In genomic region chr5:150780180-150780692, GRCh38 we compare ENCODE assay signal across 8 cellular contexts. TPM values are rescaled to one million over a fixed set of nuclear protein-coding genes. Genes with fewer than 3 reads are reported as not detected.
DNase-seq lines count a peak whose midpoint lies in the region; ATAC-seq and TF ChIP-seq lines count a peak whose summit lies in the region.

No MANE protein-coding gene starts in this region.

- H3K4me1 ChIP-seq in HUES64 (ENCODE audit: insufficient read depth, low read length) (peaks cover 54% of the 10 kb centered on the region), ascending aorta (peaks cover 26 to 53% of the 10 kb centered on the region in 2 donors), lower lobe of right lung (peaks cover 60% of the 10 kb centered on the region), vagina (peaks cover 67% of the 10 kb centered on the region)

- H3K9ac ChIP-seq in HUES64 (ENCODE audit: low read depth, low read length): peak overlapping the region; percentile 28; the same call in 1 of the 2 replicates

- intact Hi-C loops in ascending aorta (cut with DNase I) (loop anchor here (5.0 to 10.0 kb wide), 4 partner anchors 242 to 895 kb away; partner anchors contain the start of genes GPX3 and PDGFRB), lower lobe of right lung (cut with DNase I) (no loop called here), vagina (cut with DNase I) (loop anchor here (10.0 kb wide), 1 partner anchor 1375 kb away; no protein-coding TSS in a partner anchor)

- H3K36me3 ChIP-seq in GM06990 (ENCODE audit: control insufficient read depth, insufficient read depth, low read length) (no peaks in the 10 kb centered on the region), HUES64 (ENCODE audit: insufficient read depth, low read length) (0 out of 2 replicates have a peak, but pooled peaks cover 5% of the 10 kb centered on the region), ascending aorta (no peaks in the 10 kb centered on the region), lower lobe of right lung (no peaks in the 10 kb centered on the region), vagina (no peaks in the 10 kb centered on the region)

- ATAC-seq in GM21515 (IDR thresholded peaks at IDR 0.05; ENCODE audit: unreplicated experiment): peak; percentile 52
- ATAC-seq in lower lobe of right lung: peak in 1 of 2 donors; percentile 22

- H3K27me3 ChIP-seq in GM06990 (replicated peaks; ENCODE audit: control insufficient read depth, insufficient read depth, low read length): no peaks in the 10 kb centered on the region
- peaks cover 10% of the 10 kb centered on the region for H3K27me3 ChIP-seq in HUES64 (ENCODE audit: insufficient read depth, low read length)
- H3K27me3 ChIP-seq in ascending aorta: no peaks in the 10 kb centered on the region
- no peaks in the 10 kb centered on the region for H3K27me3 ChIP-seq in lower lobe of right lung (ENCODE audit: low read depth)
- no peaks in the 10 kb centered on the region for H3K27me3 ChIP-seq in vagina

- TF ChIP-seq POLR2A in vagina (IDR thresholded peaks at IDR 0.05): no peak

- WGBS in HUES64: 72% methylated on average over 6 of the region's 6 CpGs

- DNase-seq in GM06990 (ENCODE audit: extremely low read depth, insufficient read length) (peak; percentile 73), ascending aorta (ENCODE audit: low spot score in 2 of 2) (peak in 1 of 2 donors; percentile 75), lower lobe of right lung (no peak), vagina (ENCODE audit: extremely low spot score in 2 of 2) (no peak), T1000 (lab: John Stamatoyannopoulos, UW) (no peak), NCI-H2196 treated with DMSO at 0.1 percent for 48 hours (lab: John Stamatoyannopoulos, UW; ENCODE audit: unreplicated experiment) (no peak)

- H3K9me3 ChIP-seq in HUES64 (ENCODE audit: insufficient read depth, low read depth, low read length) (0 out of 2 replicates have a peak, but pooled peaks cover under 1% of the 10 kb centered on the region), ascending aorta (no peaks in the 10 kb centered on the region), lower lobe of right lung (no peaks in the 10 kb centered on the region), vagina (no peaks in the 10 kb centered on the region)

- no peak for TF ChIP-seq CTCF in GM06990 (IDR thresholded peaks at IDR 0.05; ENCODE audit: insufficient read depth, low read length, poor library complexity, severe bottlenecking)
- no peak for TF ChIP-seq CTCF in ascending aorta (IDR thresholded peaks at IDR 0.05)
- no peak for TF ChIP-seq CTCF in lower lobe of right lung (IDR thresholded peaks at IDR 0.05)
- no peak for TF ChIP-seq CTCF in vagina (IDR thresholded peaks at IDR 0.05)

- H3K27ac ChIP-seq in HUES64 (ENCODE audit: low read depth, low read length): peak overlapping the region; percentile 59; the same call in 1 of the 2 replicates
- peak overlapping the region; percentile 97 for H3K27ac ChIP-seq in ascending aorta
- H3K27ac ChIP-seq in lower lobe of right lung: peak overlapping the region; percentile 92
- H3K27ac ChIP-seq in vagina: peak overlapping the region; percentile 86

- H3K4me3 ChIP-seq in GM06990 (replicated peaks; ENCODE audit: low read depth, low read length) (peak overlapping the region; percentile 85), HUES64 (ENCODE audit: low read length) (peak overlapping the region; percentile 89), ascending aorta (peak overlapping the region; percentile 68 to 88), lower lobe of right lung (peak overlapping the region; percentile 92), vagina (peak overlapping the region; percentile 66 to 71)

RNA-seq across cellular contexts. Expression of gene SMIM3, which starts 1.7 kb away (rescaled TPM):
- 22.6 TPM for polyA plus RNA-seq in HUES64 (2013, experiment 1 of 2)
- 20.5 TPM for polyA plus RNA-seq in HUES64 (2013, experiment 2 of 2)
- 52.4 TPM for total RNA-seq in ascending aorta
- 17.1 TPM for total RNA-seq in lower lobe of right lung
- 46.7 TPM for total RNA-seq in vagina

RNA-seq across cellular contexts. Expression of gene DCTN4, which starts 21.4 kb away (rescaled TPM):
- polyA plus RNA-seq in HUES64 (2013, experiment 1 of 2): 31.3 TPM
- 32.8 TPM for polyA plus RNA-seq in HUES64 (2013, experiment 2 of 2)
- 28.1 TPM for total RNA-seq in ascending aorta
- 71.8 TPM for total RNA-seq in lower lobe of right lung
- 51.3 TPM for total RNA-seq in vagina
